8 cellular contexts compared by ENCODE assay signal in genomic region chr7:100475549-100475948, GRCh38. TPM values are rescaled to one million over a fixed set of nuclear protein-coding genes. Genes with fewer than 3 reads are reported as not detected.
A peak's percentile ranks its signal among the peaks of the same experiment; 100 is the strongest.
DNase-seq lines count a peak whose midpoint lies in the region; ATAC-seq, FAIRE-seq and TF ChIP-seq lines count a peak whose summit lies in the region.
"Had no signal": no experiment of that assay in that cellular context is flagged by ENCODE, and none has a peak within 500 bp of the region (broad histone marks: within the 10 kb centered on the region; RNA-seq: fewer than 3 reads in every experiment).

No MANE protein-coding gene starts in this region.

- H3K4me3 ChIP-seq in IMR-90 (ENCODE audit: insufficient read depth, low read depth, low read length) (no peak overlapping the region; the same call in 1 of the 2 replicates), coronary artery (peak overlapping the region; percentile 96), small intestine (ENCODE audit: low read depth in 1 of 2, low read length in 2 of 2) (no peak overlapping the region), lower leg skin (ENCODE audit: low read depth, poor library complexity, severe bottlenecking) (no peak overlapping the region)

- no peak overlapping the region for H4K5ac ChIP-seq in IMR-90 (ENCODE audit: low read depth, low read length)

- no peak overlapping the region for H2BK5ac ChIP-seq in IMR-90 (ENCODE audit: low read depth, low read length, poor library complexity, severe bottlenecking)

- no peak overlapping the region for H2BK15ac ChIP-seq in IMR-90 (ENCODE audit: low read depth, low read length)

- BruUV-seq in IMR-90 (replicated peaks; lab: Mats Ljungman, UMichigan) = no TSS peak

- H3K4me2 ChIP-seq in IMR-90 (ENCODE audit: low read depth, low read length) = peak overlapping the region; percentile 93

- H3K23ac ChIP-seq in IMR-90 (ENCODE audit: low read depth, low read length) = peak overlapping the region; percentile 75

- WGBS in IMR-90 (ENCODE audit: extremely low coverage in 2 of 2, insufficient read length in 1 of 2), 2 experiments = no CpG with 5 or more reads among the region's 9 CpGs
- 42 to 62% (median 56%) methylated on average over 9 of the region's 9 CpGs for WGBS in small intestine, 3 donors
- 33 to 39% methylated on average over 9 of the region's 9 CpGs for WGBS in lower leg skin, 2 donors

- dilution Hi-C loops in IMR-90 (cut with HindIII; ENCODE audit: low sequenced_read_pairs, unreplicated experiment) = no loop called here

- peak overlapping the region; percentile 52 for H2AFZ ChIP-seq in IMR-90 (replicated peaks; ENCODE audit: low read length, poor library complexity)

- H3K27me3 ChIP-seq in IMR-90 (ENCODE audit: control insufficient read depth, insufficient read depth, low read length) (no peaks in the 10 kb centered on the region), small intestine (ENCODE audit: control insufficient read depth in 2 of 2, insufficient read depth in 2 of 2, low read length in 2 of 2) (no peaks in the 10 kb centered on the region)

- DNase-seq in IMR-90 = no peak
- DNase-seq in coronary artery (ENCODE audit: low spot score) = peak; percentile 71
- no peak for DNase-seq in small intestine
- DNase-seq in lower leg skin (ENCODE audit: low spot score in 2 of 2) = no peak
- no peak for DNase-seq in NCI-H510A (lab: John Stamatoyannopoulos, UW)
- DNase-seq in SKM-1 treated with dmso at 0.1 percent for 144 hours (lab: John Stamatoyannopoulos, UW; ENCODE audit: unreplicated experiment) = no peak
- DNase-seq: NCI-H226 had no signal

- peaks cover 36% of the 10 kb centered on the region; the same call in 1 of the 2 replicates for H3K36me3 ChIP-seq in IMR-90 (ENCODE audit: control insufficient read depth, insufficient read depth, low read length)
- peaks cover 3 to 7% of the 10 kb centered on the region in 2 donors for H3K36me3 ChIP-seq in small intestine (ENCODE audit: control insufficient read depth in 2 of 2, insufficient read depth in 2 of 2, low read length in 2 of 2)

- in situ Hi-C loops in IMR-90 (cut with MboI; ENCODE audit: low sequenced_read_pairs) = loop anchor here (10.0 kb wide), 1 partner anchor 199 kb away; the partner anchor contains the start of gene GNB2

- TF ChIP-seq POLR2A in IMR-90 (IDR thresholded peaks at IDR 0.05; ENCODE audit: low read depth, low read length) (no peak), lower leg skin (IDR thresholded peaks at IDR 0.05) (no peak)

- H2BK20ac ChIP-seq in IMR-90 (ENCODE audit: low read depth, low read length) = no peak overlapping the region

- H3K9me3 ChIP-seq in IMR-90 (ENCODE audit: control insufficient read depth, insufficient read depth, low read length) = no peaks in the 10 kb centered on the region
- H3K9me3 ChIP-seq in small intestine (ENCODE audit: control insufficient read depth, low read depth) = no peaks in the 10 kb centered on the region

- no peak overlapping the region for H3K14ac ChIP-seq in IMR-90 (replicated peaks; ENCODE audit: low read depth, low read length)

- POLR2A ChIA-PET in IMR-90 (lab: Charles Lee; ENCODE audit: unreplicated experiment) = no interaction called here

- H3K79me1 ChIP-seq in IMR-90 (ENCODE audit: low read depth in 1 of 2, low read length in 2 of 2) = peaks cover 25 to 57% of the 10 kb centered on the region in 2 experiments; a peak in 3 of 4 replicates

- H3K18ac ChIP-seq in IMR-90 (ENCODE audit: low read depth, low read length) = no peak overlapping the region

- no peak for TF ChIP-seq CTCF in IMR-90 (conservative IDR thresholded peaks at IDR 0.05; ENCODE audit: low read depth, low read length)
- no peak for TF ChIP-seq CTCF in coronary artery (IDR thresholded peaks at IDR 0.05)
- no peak for TF ChIP-seq CTCF in lower leg skin (IDR thresholded peaks at IDR 0.05)

- peak overlapping the region; percentile 73 for H2AK9ac ChIP-seq in IMR-90 (replicated peaks; ENCODE audit: low read depth, low read length, poor library complexity)

- H2AK5ac ChIP-seq in IMR-90 (ENCODE audit: low read depth, low read length) = peak overlapping the region; percentile 64

- H4K91ac ChIP-seq in IMR-90 (ENCODE audit: insufficient read depth, low read depth, low read length) = no peak overlapping the region

- CTCF ChIA-PET in IMR-90 (lab: Yijun Ruan, JAX) = interaction anchor here (0.7 to 0.9 kb wide), 2 partner anchors 84 kb away, joined by 3 to 4 read pairs; no protein-coding TSS in a partner anchor

- no peak for ATAC-seq in IMR-90 (ENCODE audit: low read depth)

- peak overlapping the region; percentile 32; the same call in 1 of the 2 replicates for H3K9ac ChIP-seq in IMR-90 (ENCODE audit: low read depth, low read length)

- intact Hi-C loops in IMR-90 (cut with micrococcal nuclease) = loop anchor here (5.0 kb wide), 1 partner anchor 72 kb away; no protein-coding TSS in a partner anchor
- intact Hi-C loops in lower leg skin (cut with DNase I; ENCODE audit: low total_unique reads) = no loop called here

- H3K4me1 ChIP-seq in IMR-90 (ENCODE audit: control insufficient read depth, insufficient read depth, low read length) (peaks cover 16% of the 10 kb centered on the region), small intestine (ENCODE audit: control insufficient read depth in 2 of 2, insufficient read depth in 1 of 2, low read depth in 1 of 2, low read length in 1 of 2) (peaks cover 2 to 19% of the 10 kb centered on the region in 2 donors)

- H4K8ac ChIP-seq in IMR-90 (ENCODE audit: low read depth in 2 of 2, low read length in 2 of 2) = no peak overlapping the region

- H3K27ac ChIP-seq in IMR-90 (ENCODE audit: insufficient read depth, low read length) = 0 out of 2 replicates have a peak overlapping the region, but pooled peaks have one; percentile 24
- peak overlapping the region; percentile 45 to 94 for H3K27ac ChIP-seq in coronary artery
- H3K27ac ChIP-seq in small intestine (ENCODE audit: low read depth in 1 of 2, low read length in 1 of 2) = peak overlapping the region; percentile 2 to 14

- no peak overlapping the region for H2BK120ac ChIP-seq in IMR-90 (ENCODE audit: low read depth, low read length)

- H3K9me1 ChIP-seq in IMR-90 (ENCODE audit: insufficient read depth, low read length) = no peaks in the 10 kb centered on the region

- H4K20me1 ChIP-seq in IMR-90 (ENCODE audit: insufficient read depth, low read length) = peaks cover 33% of the 10 kb centered on the region

- no peak for TF ChIP-seq RAD21 in IMR-90 (IDR thresholded peaks at IDR 0.05; ENCODE audit: low read length)

- no peak overlapping the region for H3K56ac ChIP-seq in IMR-90 (ENCODE audit: extremely low read depth, insufficient read depth, low read length)

- no peak for FAIRE-seq in small intestine (lab: Jason Lieb, UNC)
- FAIRE-seq: endometrium had no signal

- H3K4ac ChIP-seq in IMR-90 (ENCODE audit: low read depth, low read length) = no peak overlapping the region

TF ChIP-seq in IMR-90, 13 proteins besides CTCF, POLR2A, EP300 and RAD21:
- TF ChIP-seq SMC3 (IDR thresholded peaks at IDR 0.05; ENCODE audit: low read depth, low read length) (no peak), CEBPB (IDR thresholded peaks at IDR 0.05; ENCODE audit: low read depth, low read length) (no peak)

RNA-seq across cellular contexts. Expression of gene TSC22D4, which starts 3.5 kb away (rescaled TPM):
- total RNA-seq in IMR-90 (2012; rRNA removed) (9.3 and 10.0 TPM in 2 replicates), lower leg skin (10 to 100 TPM; 57.3 to 97.7 (median 68.0) TPM)
- polyA plus RNA-seq in IMR-90 (2012; rRNA removed) (29.9 and 32.4 TPM in 2 replicates), small intestine (10 to 100 TPM; 31.7 to 53.2 (median 45.9) TPM)
- 30.1 and 48.3 TPM in 2 replicates for polyA plus RNA-seq in IMR-90 (2012; cell fraction: cytosol; rRNA removed)
- 39.6 and 90.8 TPM in 2 replicates for polyA plus RNA-seq in IMR-90 (2012; cell fraction: nucleus; rRNA removed; ENCODE audit: low replicate concordance)

RNA-seq across cellular contexts. Expression of gene NYAP1, which starts 8.2 kb away (rescaled TPM):
- 0.18 and 0.28 TPM in 2 replicates for total RNA-seq in IMR-90 (2012; rRNA removed)
- polyA plus RNA-seq in IMR-90 (2012; rRNA removed) = 1.3 and 1.5 TPM in 2 replicates
- polyA plus RNA-seq in IMR-90 (2012; cell fraction: cytosol; rRNA removed) = 0.94 and 1.1 TPM in 2 replicates
- 1.8 and 2.7 TPM in 2 replicates for polyA plus RNA-seq in IMR-90 (2012; cell fraction: nucleus; rRNA removed; ENCODE audit: low replicate concordance)
- 1 to 10 TPM in 1 of 3 donors, not detected in 2; 2.3 TPM for polyA plus RNA-seq in small intestine
- 1 to 10 TPM in 3 of 4 donors, under 1 TPM in 1; 0.39 to 2.1 (median 1.5) TPM for total RNA-seq in lower leg skin

RNA-seq across cellular contexts. Expression of gene SPACDR, which starts 11.5 kb away (rescaled TPM):
- total RNA-seq in IMR-90 (2012; rRNA removed) (0.54 and 1.1 TPM in 2 replicates), lower leg skin (1 to 10 TPM in 1 of 4 donors, under 1 TPM in 1, not detected in 2; 0.26 to 1.5 TPM)
- polyA plus RNA-seq in IMR-90 (2012; rRNA removed) (1.3 and 2.1 TPM in 2 replicates), small intestine (under 1 TPM in 2 of 3 donors, not detected in 1; 0.43 to 0.89 TPM)
- 2.3 and 3.1 TPM in 2 replicates for polyA plus RNA-seq in IMR-90 (2012; cell fraction: cytosol; rRNA removed)
- polyA plus RNA-seq in IMR-90 (2012; cell fraction: nucleus; rRNA removed; ENCODE audit: low replicate concordance) = 8.7 and 10.3 TPM in 2 replicates

RNA-seq across cellular contexts. Expression of gene PPP1R35, which starts 39.3 kb away (rescaled TPM):
- 5.6 and 7.8 TPM in 2 replicates for total RNA-seq in IMR-90 (2012; rRNA removed)
- polyA plus RNA-seq in IMR-90 (2012; rRNA removed) = 25.5 and 36.7 TPM in 2 replicates
- 19.4 and 32.1 TPM in 2 replicates for polyA plus RNA-seq in IMR-90 (2012; cell fraction: cytosol; rRNA removed)
- 103 and 138 TPM in 2 replicates for polyA plus RNA-seq in IMR-90 (2012; cell fraction: nucleus; rRNA removed; ENCODE audit: low replicate concordance)
- 10 to 100 TPM; 37.9 to 62.8 (median 55.7) TPM for polyA plus RNA-seq in small intestine
- total RNA-seq in lower leg skin = 10 to 100 TPM; 26.3 to 63.2 (median 46.6) TPM

RNA-seq across cellular contexts. Expression of gene MEPCE, which starts 45.9 kb away (rescaled TPM):
- total RNA-seq in IMR-90 (2012; rRNA removed) (20.3 and 22.9 TPM in 2 replicates), lower leg skin (10 to 100 TPM; 26.1 to 54.4 (median 37.4) TPM)
- polyA plus RNA-seq in IMR-90 (2012; rRNA removed) (17.6 and 18.2 TPM in 2 replicates), small intestine (10 to 100 TPM; 26.8 to 31.3 (median 30.1) TPM)
- polyA plus RNA-seq in IMR-90 (2012; cell fraction: cytosol; rRNA removed) = 13.7 and 14.6 TPM in 2 replicates
- 23.5 and 26.5 TPM in 2 replicates for polyA plus RNA-seq in IMR-90 (2012; cell fraction: nucleus; rRNA removed; ENCODE audit: low replicate concordance)

Comparison
In these comparisons a context has a peak if more than half of its experiments do, and no peak if none do; other contexts are left out.
1. H3K27ac ChIP-seq: peak in every context shown above with its lines; median percentile 70 in coronary artery; 24 in IMR-90; 8 in small intestine.